Comparison of ENCODE assay signal across 8 cellular contexts in genomic region chr2:43228341-43228751, GRCh38. TPM values are rescaled to one million over a fixed set of nuclear protein-coding genes. Genes with fewer than 3 reads are reported as not detected.
DNase-seq lines count a peak whose midpoint lies in the region; ATAC-seq and TF ChIP-seq lines count a peak whose summit lies in the region.

No MANE protein-coding gene starts in this region.

- H3K9me3 Mint-ChIP-seq in activated T-helper 17 cell treated with anti-CD3 and anti-CD28 coated beads, Interleukin-2, amount 50 U/mL, for 72 hours = no peaks in the 10 kb centered on the region

- H3K9me3 ChIP-seq in suprapubic skin = no peaks in the 10 kb centered on the region

- TF ChIP-seq CTCF in suprapubic skin (IDR thresholded peaks at IDR 0.05) = no peak

- peak overlapping the region; percentile 97 for H3K27ac ChIP-seq in suprapubic skin

- peaks cover 55% of the 10 kb centered on the region for H3K36me3 Mint-ChIP-seq in activated T-helper 17 cell treated with anti-CD3 and anti-CD28 coated beads, Interleukin-2, amount 50 U/mL, for 72 hours (ENCODE audit: low read depth)

- DNase-seq in NCI-H82 (lab: John Stamatoyannopoulos, UW) (peak; percentile 28), NCI-H82 treated with DMSO at 0.1 percent for 48 hours (lab: John Stamatoyannopoulos, UW; ENCODE audit: unreplicated experiment) (no peak), kidney tubule cell (ENCODE audit: low spot score) (peak; percentile 7), suprapubic skin (ENCODE audit: low spot score in 2 of 2) (no peak), GDM1 (lab: John Stamatoyannopoulos, UW) (no peak), NCI-H524 treated with DMSO at 0.1 percent for 48 hours (lab: John Stamatoyannopoulos, UW) (no peak), NCI-H345 treated with DMSO at 0.1 percent for 48 hours (lab: John Stamatoyannopoulos, UW; ENCODE audit: unreplicated experiment) (no peak)

- no peak for TF ChIP-seq POLR2A in suprapubic skin (IDR thresholded peaks at IDR 0.05)

- H3K4me1 Mint-ChIP-seq in activated T-helper 17 cell treated with anti-CD3 and anti-CD28 coated beads, Interleukin-2, amount 50 U/mL, for 72 hours = peaks cover 12% of the 10 kb centered on the region

- H3K4me3 Mint-ChIP-seq in activated T-helper 17 cell treated with anti-CD3 and anti-CD28 coated beads, Interleukin-2, amount 50 U/mL, for 72 hours = peak overlapping the region; percentile 89

- no peak for ATAC-seq in activated T-helper 17 cell treated with anti-CD3 and anti-CD28 coated beads, Interleukin-2, amount 50 U/mL, for 72 hours (replicated peaks)

- H3K4me1 ChIP-seq in suprapubic skin = peaks cover 21% of the 10 kb centered on the region

- H3K27me3 ChIP-seq in suprapubic skin = no peaks in the 10 kb centered on the region

- peaks cover 36% of the 10 kb centered on the region for H3K36me3 ChIP-seq in suprapubic skin

- no peaks in the 10 kb centered on the region for H3K27me3 Mint-ChIP-seq in activated T-helper 17 cell treated with anti-CD3 and anti-CD28 coated beads, Interleukin-2, amount 50 U/mL, for 72 hours

- no peak for TF ChIP-seq EP300 in suprapubic skin (IDR thresholded peaks at IDR 0.05)

- peak overlapping the region; percentile 84 for H3K27ac Mint-ChIP-seq in activated T-helper 17 cell treated with anti-CD3 and anti-CD28 coated beads, Interleukin-2, amount 50 U/mL, for 72 hours

- peak overlapping the region; percentile 90 for H3K4me3 ChIP-seq in suprapubic skin

- 11% methylated on average over 2 of the region's 2 CpGs for WGBS in suprapubic skin

RNA-seq across cellular contexts. Expression of gene ZFP36L2, which starts 1.9 kb away (rescaled TPM):
- 100 to 1,000 TPM in 1 of 2 donors, 10 to 100 TPM in 1; 57.8 to 185 TPM for total RNA-seq in activated T-helper 17 cell treated with anti-CD3 and anti-CD28 coated beads, Interleukin-2, amount 50 U/mL, for 72 hours
- total RNA-seq in suprapubic skin = 100 to 1,000 TPM; 198 to 238 (median 223) TPM

Comparison
In these comparisons a context has a peak if more than half of its experiments do, and no peak if none do; other contexts are left out.
1. DNase-seq: peak in NCI-H82 (single experiment) and kidney tubule cell (single experiment); none in NCI-H82 treated with DMSO at 0.1 percent for 48 hours (single experiment), suprapubic skin (0 of 2), GDM1 (single experiment), NCI-H524 treated with DMSO at 0.1 percent for 48 hours (single experiment) and NCI-H345 treated with DMSO at 0.1 percent for 48 hours (single experiment).